In genomic region chr20:41316602-41317535, GRCh38 we compare ENCODE assay signal across 8 cellular contexts. TPM values are rescaled to one million over a fixed set of nuclear protein-coding genes. Genes with fewer than 3 reads are reported as not detected.
DNase-seq lines count a peak whose midpoint lies in the region; ATAC-seq and TF ChIP-seq lines count a peak whose summit lies in the region.

No MANE protein-coding gene starts in this region.

- H3K27me3 ChIP-seq in DOHH2 (ENCODE audit: control insufficient read depth, low read length): no peaks in the 10 kb centered on the region
- H3K27me3 ChIP-seq in left ventricle myocardium inferior (ENCODE audit: low read depth): no peaks in the 10 kb centered on the region
- H3K27me3 ChIP-seq in psoas muscle (ENCODE audit: insufficient read depth in 3 of 3, low read length in 2 of 3): no peaks in the 10 kb centered on the region
- no peaks in the 10 kb centered on the region for H3K27me3 ChIP-seq in uterus

- H3K36me3 ChIP-seq in DOHH2 (ENCODE audit: control insufficient read depth, low read length) (peaks cover 5% of the 10 kb centered on the region), left ventricle myocardium inferior (no peaks in the 10 kb centered on the region), psoas muscle (ENCODE audit: insufficient read depth in 1 of 2, low read depth in 1 of 2) (no peaks in the 10 kb centered on the region), uterus (no peaks in the 10 kb centered on the region)

- no peak for TF ChIP-seq POLR2A in uterus (IDR thresholded peaks at IDR 0.05)

- H3K27ac Mint-ChIP-seq in IgD-negative memory B cell: peak overlapping the region; percentile 9 to 89 (median 86)

- peaks cover 5% of the 10 kb centered on the region for H3F3A ChIP-seq in DOHH2 (ENCODE audit: control insufficient read depth, insufficient read depth)

- peak overlapping the region; percentile 98 for H3K4me2 ChIP-seq in DOHH2 (ENCODE audit: low read length)

- H3K4me1 ChIP-seq in DOHH2 (ENCODE audit: control insufficient read depth, low read length) (peaks cover 22% of the 10 kb centered on the region), left ventricle myocardium inferior (peaks cover 62% of the 10 kb centered on the region), psoas muscle (peaks cover 43% of the 10 kb centered on the region), uterus (peaks cover 0 to 4% of the 10 kb centered on the region in 2 donors)

- H3K27ac ChIP-seq in DOHH2 (ENCODE audit: low read depth, low read length) (peak overlapping the region; percentile 32), adipose tissue (ENCODE audit: low read depth, low read length) (peak overlapping the region; percentile 60), left ventricle myocardium inferior (replicated peaks) (peak overlapping the region; percentile 93), psoas muscle (peak overlapping the region; percentile 95), uterus (peak overlapping the region; percentile 89 to 99)

- 3 to 5% (median 3%) methylated on average over 39 to 63 of the region's 63 CpGs for WGBS in adipose tissue, 3 donors
- 1 to 2% (median 1%) methylated on average over 51 to 63 of the region's 63 CpGs for WGBS in psoas muscle, 3 donors

- H3K4me1 Mint-ChIP-seq in IgD-negative memory B cell: peaks cover 10 to 20% (median 15%) of the 10 kb centered on the region in 3 donors

- H3K9me2 ChIP-seq in DOHH2 (replicated peaks; ENCODE audit: control insufficient read depth, low read length): no peaks in the 10 kb centered on the region

- no peaks in the 10 kb centered on the region for H3K27me3 Mint-ChIP-seq in IgD-negative memory B cell

- H3K4me3 ChIP-seq in DOHH2 (ENCODE audit: low read length): peak overlapping the region; percentile 91
- peak overlapping the region; percentile 84 for H3K4me3 ChIP-seq in left ventricle myocardium inferior
- peak overlapping the region; percentile 89 for H3K4me3 ChIP-seq in psoas muscle
- peak overlapping the region; percentile 91 to 96 for H3K4me3 ChIP-seq in uterus

- H4K20me1 ChIP-seq in DOHH2 (ENCODE audit: control insufficient read depth, insufficient read depth, low read depth, low read length): no peaks in the 10 kb centered on the region

- intact Hi-C loops in left ventricle myocardium inferior (cut with micrococcal nuclease): no loop called here
- intact Hi-C loops in psoas muscle (cut with DNase I): loop anchor here in 1 of 2 donors (5.0 kb wide), 2 partner anchors 70 to 85 kb away; no protein-coding TSS in a partner anchor
- intact Hi-C loops in uterus (cut with DNase I; ENCODE audit: low total_unique reads): no loop called here

- no peak for TF ChIP-seq CTCF in DOHH2 (IDR thresholded peaks at IDR 0.05; ENCODE audit: low read depth, low read length, poor library complexity, severe bottlenecking)
- TF ChIP-seq CTCF in left ventricle myocardium inferior (IDR thresholded peaks at IDR 0.05; ENCODE audit: borderline replicate concordance): no peak
- TF ChIP-seq CTCF in psoas muscle (IDR thresholded peaks at IDR 0.05): no peak
- TF ChIP-seq CTCF in uterus (IDR thresholded peaks at IDR 0.05): no peak

- no peaks in the 10 kb centered on the region for H3K9me3 Mint-ChIP-seq in IgD-negative memory B cell

- no peaks in the 10 kb centered on the region for H3K9me3 ChIP-seq in DOHH2 (ENCODE audit: control insufficient read depth, insufficient read depth, low read length)
- H3K9me3 ChIP-seq in left ventricle myocardium inferior (replicated peaks): no peaks in the 10 kb centered on the region
- no peaks in the 10 kb centered on the region for H3K9me3 ChIP-seq in psoas muscle
- no peaks in the 10 kb centered on the region for H3K9me3 ChIP-seq in uterus

- H3K79me2 ChIP-seq in DOHH2 (ENCODE audit: control insufficient read depth, low read length): peaks cover 43% of the 10 kb centered on the region

- ATAC-seq in GM21717 (IDR thresholded peaks at IDR 0.05; ENCODE audit: unreplicated experiment) (peak; percentile 66), psoas muscle (peak; percentile 65 to 78 (median 70))

- no peaks in the 10 kb centered on the region for H3K36me3 Mint-ChIP-seq in IgD-negative memory B cell

- peak overlapping the region; percentile 86 to 94 (median 90) for H3K4me3 Mint-ChIP-seq in IgD-negative memory B cell

- DNase-seq in T follicular helper cell (ENCODE audit: low read depth) (peak; percentile 66), left ventricle myocardium inferior (peak; percentile 87), psoas muscle (peak; percentile 84 to 91), uterus (peak; percentile 82 to 84)

RNA-seq across cellular contexts. Expression of gene ZHX3, which starts 0.7 kb away (rescaled TPM):
- 3.4 TPM for polyA plus RNA-seq in IgD-negative memory B cell
- 10 to 100 TPM in 2 of 3 donors, 1 to 10 TPM in 1; 4.5 to 25.0 (median 12.8) TPM for polyA plus RNA-seq in adipose tissue
- total RNA-seq in left ventricle myocardium inferior: 34.6 TPM
- total RNA-seq in psoas muscle: 10 to 100 TPM; 39.6 to 47.7 (median 45.2) TPM
- polyA plus RNA-seq in psoas muscle: 10 to 100 TPM in 2 of 3 donors, 1 to 10 TPM in 1; 7.0 to 30.2 (median 10.5) TPM
- total RNA-seq in uterus: 10 to 100 TPM; 18.7 to 85.2 (median 25.0) TPM

RNA-seq across cellular contexts. Expression of gene LPIN3, which starts 23.8 kb away (rescaled TPM):
- polyA plus RNA-seq in IgD-negative memory B cell (not detected), adipose tissue (10 to 100 TPM; 15.7 to 51.2 (median 44.8) TPM), psoas muscle (1 to 10 TPM; 1.1 to 3.0 (median 2.0) TPM)
- total RNA-seq in left ventricle myocardium inferior (19.9 TPM), psoas muscle (1 to 10 TPM in 3 of 4 donors, under 1 TPM in 1; 0.57 to 2.4 (median 1.3) TPM), uterus (10 to 100 TPM in 2 of 4 donors, 1 to 10 TPM in 2; 7.4 to 30.5 (median 10.2) TPM)

RNA-seq across cellular contexts. Expression of gene EMILIN3, which starts 49.7 kb away (rescaled TPM):
- polyA plus RNA-seq in IgD-negative memory B cell: not detected
- polyA plus RNA-seq in adipose tissue: under 1 TPM; 0.14 to 0.34 (median 0.28) TPM
- total RNA-seq in left ventricle myocardium inferior: 4.2 TPM
- 1 to 10 TPM in 1 of 4 donors, under 1 TPM in 2, not detected in 1; 0.12 to 1.1 (median 0.23) TPM for total RNA-seq in psoas muscle
- 1 to 10 TPM in 1 of 3 donors, under 1 TPM in 2; 0.15 to 1.5 (median 0.70) TPM for polyA plus RNA-seq in psoas muscle
- 10 to 100 TPM in 1 of 4 donors, 1 to 10 TPM in 1, under 1 TPM in 2; 0.29 to 53.0 (median 2.4) TPM for total RNA-seq in uterus

Comparison
In these comparisons a context has a peak if more than half of its experiments do, and no peak if none do; other contexts are left out.
1. Peak in every context shown above with its lines: DNase-seq, ATAC-seq, H3K4me3 ChIP-seq and H3K27ac ChIP-seq.
2. H3K27ac ChIP-seq: peak in every context shown above with its lines; median percentile 95 in psoas muscle; 94 in uterus; 93 in left ventricle myocardium inferior; 60 in adipose tissue; 32 in DOHH2.